In genomic region chr19:510606-511100, GRCh38 we compare ENCODE assay signal across 8 cellular contexts. TPM values are rescaled to one million over a fixed set of nuclear protein-coding genes. Genes with fewer than 3 reads are reported as not detected.
DNase-seq lines count a peak whose midpoint lies in the region; ATAC-seq and TF ChIP-seq lines count a peak whose summit lies in the region.

No MANE protein-coding gene starts in this region.

- H3K9me3 ChIP-seq in right lobe of liver, result no peaks in the 10 kb centered on the region

- intact Hi-C loops in right lobe of liver (cut with DNase I), result no loop called here

- H3K27ac ChIP-seq in right lobe of liver, result peak overlapping the region in 1 of 3 donors; percentile 4

- H3K4me3 ChIP-seq in right lobe of liver, result no peak overlapping the region

- H3K36me3 ChIP-seq in right lobe of liver, result no peaks in the 10 kb centered on the region

- ATAC-seq in HG03280 (IDR thresholded peaks at IDR 0.05; ENCODE audit: unreplicated experiment), result peak; percentile 26
- ATAC-seq in right lobe of liver, result peak; percentile 5 to 29 (median 16)
- no peak for ATAC-seq in GM21423 (IDR thresholded peaks at IDR 0.05; ENCODE audit: unreplicated experiment)

- WGBS in right lobe of liver (ENCODE audit: insufficient coverage, low coverage, low lambda C conversion rate, missing lambda C conversion rate), result 21% methylated on average over 15 of the region's 21 CpGs

- H3K27me3 ChIP-seq in right lobe of liver, result no peaks in the 10 kb centered on the region

- TF ChIP-seq CTCF in right lobe of liver (IDR thresholded peaks at IDR 0.05), result peak; percentile 81 to 95 (median 91)

- DNase-seq in DMS53 treated with DMSO at 0.1 percent for 48 hours (lab: John Stamatoyannopoulos, UW; ENCODE audit: unreplicated experiment) (peak; percentile 48), NCI-H69 (lab: John Stamatoyannopoulos, UW) (peak; percentile 92), dermis microvascular lymphatic vessel endothelial cell (ENCODE audit: low read depth in 2 of 2) (peak; percentile 73 to 89), right lobe of liver (peak; percentile 73 to 80 (median 79))
- peak; percentile 91 to 92 for DNase-seq in activated CD4-positive, alpha-beta T cell treated with anti-CD3 and anti-CD28 coated beads, Interleukin-2, amount 50 U/mL, for 4 hours
- DNase-seq in stimulated activated CD4-positive, alpha-beta T cell treated with anti-CD3 and anti-CD28 coated beads, Interleukin-4, amount 100 ng/mL, for 4 hours, result peak; percentile 89

- TF ChIP-seq POLR2A in right lobe of liver (IDR thresholded peaks at IDR 0.05), result no peak

- H3K4me1 ChIP-seq in right lobe of liver, result peaks cover 0 to 10% (median 3%) of the 10 kb centered on the region in 4 donors

RNA-seq across cellular contexts. Expression of gene TPGS1, which starts 3.4 kb away (rescaled TPM):
- total RNA-seq in dermis microvascular lymphatic vessel endothelial cell (27.5 and 31.9 TPM in 2 replicates), right lobe of liver (10 to 100 TPM in 3 of 6 experiments, 1 to 10 TPM in 3; 8.2 to 42.2 (median 10.3) TPM)

RNA-seq across cellular contexts. Expression of gene MADCAM1, which starts 14.4 kb away (rescaled TPM):
- total RNA-seq in dermis microvascular lymphatic vessel endothelial cell (0.13 TPM in 1 of 2 replicates, not detected in the other), right lobe of liver (under 1 TPM; 0.11 to 0.69 (median 0.31) TPM)

RNA-seq across cellular contexts. Expression of gene CDC34, which starts 20.9 kb away (rescaled TPM):
- 85.2 and 89.6 TPM in 2 replicates for total RNA-seq in dermis microvascular lymphatic vessel endothelial cell
- total RNA-seq in right lobe of liver, result 10 to 100 TPM; 44.8 to 81.8 (median 49.5) TPM

RNA-seq across cellular contexts. Expression of gene GZMM, which starts 33.2 kb away (rescaled TPM):
- total RNA-seq in dermis microvascular lymphatic vessel endothelial cell, result not detected in 2 replicates
- total RNA-seq in right lobe of liver, result under 1 TPM in 3 of 6 experiments, not detected in 3; 0.59 to 0.95 (median 0.74) TPM

RNA-seq across cellular contexts. Expression of gene SHC2, which starts 49.8 kb away (rescaled TPM):
- 7.6 and 35.0 TPM in 2 replicates for total RNA-seq in dermis microvascular lymphatic vessel endothelial cell
- 10 to 100 TPM; 48.4 to 69.9 (median 59.1) TPM for total RNA-seq in right lobe of liver
